Comparison of ENCODE assay signal across 10 cellular contexts in the genomic region with DNA sequence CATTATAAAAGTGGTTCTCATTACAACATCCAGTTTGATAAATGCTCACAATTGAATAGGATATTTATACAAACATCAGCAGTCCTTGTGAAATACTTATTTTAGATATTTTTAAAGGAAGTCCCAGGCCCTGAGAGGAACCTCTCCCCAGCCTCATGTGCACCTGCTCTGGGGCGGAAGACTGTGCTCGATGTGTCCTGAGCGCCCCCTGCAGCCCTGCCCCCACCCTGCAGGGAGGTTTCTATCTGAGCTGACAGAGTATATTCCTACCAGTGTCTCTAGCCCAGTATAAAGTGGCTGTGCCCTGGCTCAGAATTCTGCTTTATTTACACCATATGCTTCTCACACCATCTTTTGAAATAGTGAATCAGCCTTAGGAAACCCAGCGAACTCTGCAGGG.
DNase-seq lines count a peak whose midpoint lies in the region; ATAC-seq and TF ChIP-seq lines count a peak whose summit lies in the region.
"Had no signal": no experiment of that assay in that cellular context is flagged by ENCODE, and none has a peak within 500 bp of the region (broad histone marks: within the 10 kb centered on the region; RNA-seq: fewer than 3 reads in every experiment).

No MANE protein-coding gene starts in this region.

- H3K27ac ChIP-seq in CD8-positive, alpha-beta memory T cell (ENCODE audit: low read depth, low read length) = no peak overlapping the region

- no peaks in the 10 kb centered on the region for H3K9me3 ChIP-seq in CD8-positive, alpha-beta memory T cell (ENCODE audit: low read length)

- peak; percentile 40 for ATAC-seq in activated CD8-positive, alpha-beta memory T cell treated with anti-CD3 and anti-CD28 coated beads, Interleukin-2, amount 10 ng/mL, durations not matched to agents 7 days and 5 days
- ATAC-seq in WTC11 = no peak
- ATAC-seq in GM18861 (IDR thresholded peaks at IDR 0.05; ENCODE audit: unreplicated experiment) = no peak

- H3K36me3 ChIP-seq in CD8-positive, alpha-beta memory T cell (ENCODE audit: insufficient read depth, low read length) = no peaks in the 10 kb centered on the region

- no peak for TF ChIP-seq CTCF in WTC11 (IDR thresholded peaks at IDR 0.05)

- peaks cover 23% of the 10 kb centered on the region for H3K4me1 Mint-ChIP-seq in activated CD8-positive, alpha-beta memory T cell treated with anti-CD3 and anti-CD28 coated beads, Interleukin-2, amount 10 ng/mL, durations not matched to agents 7 days and 5 days
- H3K4me1 Mint-ChIP-seq in CD8-positive, alpha-beta memory T cell = peaks cover 7 to 12% (median 11%) of the 10 kb centered on the region in 3 donors
- no peaks in the 10 kb centered on the region for H3K4me1 Mint-ChIP-seq in WTC11

- H3K27ac Mint-ChIP-seq in activated CD8-positive, alpha-beta memory T cell treated with anti-CD3 and anti-CD28 coated beads, Interleukin-2, amount 10 ng/mL, durations not matched to agents 7 days and 5 days = no peak overlapping the region
- no peak overlapping the region for H3K27ac Mint-ChIP-seq in CD8-positive, alpha-beta memory T cell
- H3K27ac Mint-ChIP-seq in WTC11 = no peak overlapping the region
- H3K27ac Mint-ChIP-seq: CD4-positive, CD25-positive, alpha-beta regulatory T cell had no signal

- CTCF ChIA-PET in activated CD8-positive, alpha-beta memory T cell treated with anti-CD3 and anti-CD28 coated beads, Interleukin-2, amount 10 ng/mL, durations not matched to agents 7 days and 5 days (lab: Charles Lee) = interaction anchor here (0.9 to 3.3 kb wide), 5 partner anchors 15 to 45 kb away, joined by 3 to 23 read pairs (median 12); no protein-coding TSS in a partner anchor
- CTCF ChIA-PET in CD8-positive, alpha-beta memory T cell (lab: Charles Lee) = no interaction called here
- CTCF ChIA-PET in WTC11 (lab: Charles Lee) = no interaction called here

- peak; percentile 71 for DNase-seq in activated CD4-positive, alpha-beta T cell treated with anti-CD3 and anti-CD28 coated beads for 48 hours
- DNase-seq in activated CD4-positive, alpha-beta T cell treated with anti-CD3 and anti-CD28 coated beads for 1 hour = no peak
- peak; percentile 54 to 64 for DNase-seq in Kasumi-1 (lab: John Stamatoyannopoulos, UW)
- peak; percentile 59 for DNase-seq in activated CD8-positive, alpha-beta memory T cell treated with anti-CD3 and anti-CD28 coated beads, Interleukin-2, amount 10 ng/mL, durations not matched to agents 7 days and 5 days
- peak; percentile 17 for DNase-seq in stimulated activated CD4-positive, alpha-beta T cell treated with anti-CD3 and anti-CD28 coated beads, Interleukin-4, amount 100 ng/mL, for 24 hours
- DNase-seq in CD8-positive, alpha-beta memory T cell = no peak
- DNase-seq in WTC11 (ENCODE audit: low spot score) = no peak
- DNase-seq: T1000 had no signal

- no peak overlapping the region for H3K4me3 ChIP-seq in CD8-positive, alpha-beta memory T cell (ENCODE audit: low read length)

- H3K27me3 Mint-ChIP-seq in activated CD8-positive, alpha-beta memory T cell treated with anti-CD3 and anti-CD28 coated beads, Interleukin-2, amount 10 ng/mL, durations not matched to agents 7 days and 5 days = peaks cover 35% of the 10 kb centered on the region
- H3K27me3 Mint-ChIP-seq in CD8-positive, alpha-beta memory T cell = peaks cover 16 to 52% of the 10 kb centered on the region in 2 donors
- peaks cover 18% of the 10 kb centered on the region for H3K27me3 Mint-ChIP-seq in WTC11 (ENCODE audit: low read depth)

- H3K4me3 Mint-ChIP-seq in activated CD8-positive, alpha-beta memory T cell treated with anti-CD3 and anti-CD28 coated beads, Interleukin-2, amount 10 ng/mL, durations not matched to agents 7 days and 5 days = no peak overlapping the region
- H3K4me3 Mint-ChIP-seq in CD8-positive, alpha-beta memory T cell = no peak overlapping the region
- H3K4me3 Mint-ChIP-seq in WTC11 = no peak overlapping the region
- H3K4me3 Mint-ChIP-seq: CD4-positive, CD25-positive, alpha-beta regulatory T cell had no signal

- POLR2A ChIA-PET in CD8-positive, alpha-beta memory T cell (lab: Charles Lee) = no interaction called here
- POLR2A ChIA-PET in WTC11 (lab: Charles Lee) = no interaction called here

- H3K9me3 Mint-ChIP-seq in activated CD8-positive, alpha-beta memory T cell treated with anti-CD3 and anti-CD28 coated beads, Interleukin-2, amount 10 ng/mL, durations not matched to agents 7 days and 5 days (ENCODE audit: low read depth) = no peaks in the 10 kb centered on the region
- no peaks in the 10 kb centered on the region for H3K9me3 Mint-ChIP-seq in CD8-positive, alpha-beta memory T cell
- H3K9me3 Mint-ChIP-seq in WTC11 = peaks cover 87% of the 10 kb centered on the region

- H3K36me3 Mint-ChIP-seq in activated CD8-positive, alpha-beta memory T cell treated with anti-CD3 and anti-CD28 coated beads, Interleukin-2, amount 10 ng/mL, durations not matched to agents 7 days and 5 days = no peaks in the 10 kb centered on the region
- H3K36me3 Mint-ChIP-seq in CD8-positive, alpha-beta memory T cell = no peaks in the 10 kb centered on the region
- H3K36me3 Mint-ChIP-seq in WTC11 = peaks cover 75% of the 10 kb centered on the region
- H3K36me3 Mint-ChIP-seq: CD4-positive, CD25-positive, alpha-beta regulatory T cell had no signal

- H3K27me3 ChIP-seq in CD8-positive, alpha-beta memory T cell (ENCODE audit: insufficient read depth, low read length, poor library complexity, severe bottlenecking) = peaks cover 4% of the 10 kb centered on the region

- H3K4me1 ChIP-seq in CD8-positive, alpha-beta memory T cell (ENCODE audit: insufficient read depth, low read length) = peaks cover 8% of the 10 kb centered on the region

TF ChIP-seq in WTC11, 78 proteins besides CTCF, POLR2A, EP300 and RAD21:
- TF ChIP-seq HMGA2 (CRISPR knock-in tag; IDR thresholded peaks at IDR 0.05) = no peak
- TF ChIP-seq, protein P1, sequence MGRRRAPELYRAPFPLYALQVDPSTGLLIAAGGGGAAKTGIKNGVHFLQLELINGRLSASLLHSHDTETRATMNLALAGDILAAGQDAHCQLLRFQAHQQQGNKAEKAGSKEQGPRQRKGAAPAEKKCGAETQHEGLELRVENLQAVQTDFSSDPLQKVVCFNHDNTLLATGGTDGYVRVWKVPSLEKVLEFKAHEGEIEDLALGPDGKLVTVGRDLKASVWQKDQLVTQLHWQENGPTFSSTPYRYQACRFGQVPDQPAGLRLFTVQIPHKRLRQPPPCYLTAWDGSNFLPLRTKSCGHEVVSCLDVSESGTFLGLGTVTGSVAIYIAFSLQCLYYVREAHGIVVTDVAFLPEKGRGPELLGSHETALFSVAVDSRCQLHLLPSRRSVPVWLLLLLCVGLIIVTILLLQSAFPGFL (CRISPR knock-in tag; IDR thresholded peaks at IDR 0.05; ENCODE audit: borderline replicate concordance) = no peak
- no peak for TF ChIP-seq CBFB (CRISPR knock-in tag; IDR thresholded peaks at IDR 0.05; ENCODE audit: low read depth)
- TF ChIP-seq, protein P2, sequence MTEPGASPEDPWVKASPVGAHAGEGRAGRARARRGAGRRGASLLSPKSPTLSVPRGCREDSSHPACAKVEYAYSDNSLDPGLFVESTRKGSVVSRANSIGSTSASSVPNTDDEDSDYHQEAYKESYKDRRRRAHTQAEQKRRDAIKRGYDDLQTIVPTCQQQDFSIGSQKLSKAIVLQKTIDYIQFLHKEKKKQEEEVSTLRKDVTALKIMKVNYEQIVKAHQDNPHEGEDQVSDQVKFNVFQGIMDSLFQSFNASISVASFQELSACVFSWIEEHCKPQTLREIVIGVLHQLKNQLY (CRISPR knock-in tag; IDR thresholded peaks at IDR 0.05) = no peak
- no peak for TF ChIP-seq NR1H2 (CRISPR knock-in tag; IDR thresholded peaks at IDR 0.05)

Comparison
In these comparisons a context has a peak if more than half of its experiments do, and no peak if none do; other contexts are left out.
1. DNase-seq: peak in activated CD4-positive, alpha-beta T cell treated with anti-CD3 and anti-CD28 coated beads for 48 hours (single experiment), Kasumi-1 (2 of 2), activated CD8-positive, alpha-beta memory T cell treated with anti-CD3 and anti-CD28 coated beads, Interleukin-2, amount 10 ng/mL, durations not matched to agents 7 days and 5 days (single experiment) and stimulated activated CD4-positive, alpha-beta T cell treated with anti-CD3 and anti-CD28 coated beads, Interleukin-4, amount 100 ng/mL, for 24 hours (single experiment); none in activated CD4-positive, alpha-beta T cell treated with anti-CD3 and anti-CD28 coated beads for 1 hour (single experiment), CD8-positive, alpha-beta memory T cell (0 of 5) and WTC11 (single experiment).